1 cellular context compared by ENCODE assay signal in the genomic region with DNA sequence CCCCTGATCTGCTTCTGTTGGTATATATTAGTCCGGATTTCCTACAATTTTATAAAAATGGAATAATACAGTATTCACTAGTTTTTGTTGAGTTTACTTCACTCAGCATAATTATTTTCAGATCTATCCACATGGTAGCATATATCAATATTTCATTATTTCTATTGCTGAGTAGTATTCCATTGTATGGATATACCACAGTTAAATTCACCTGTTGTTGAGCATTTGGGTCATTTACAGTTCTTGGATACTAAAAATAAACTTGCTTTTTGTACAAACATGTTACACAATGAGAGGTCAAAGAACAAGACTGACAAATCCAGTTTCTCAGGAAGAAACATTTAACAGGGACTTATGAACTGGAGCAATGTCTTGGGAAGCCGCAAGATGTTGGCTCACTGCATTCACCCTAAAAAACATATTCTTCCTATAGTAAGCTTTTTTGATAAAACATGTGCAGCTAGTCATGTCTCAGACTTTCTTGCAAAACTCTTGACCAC.
TF ChIP-seq lines count a peak whose summit lies in the region.

No MANE protein-coding gene starts in this region.

TF ChIP-seq in K562, 482 proteins besides CTCF, POLR2A, EP300 and RAD21 (continued from another document):
- TF ChIP-seq, protein P1, sequence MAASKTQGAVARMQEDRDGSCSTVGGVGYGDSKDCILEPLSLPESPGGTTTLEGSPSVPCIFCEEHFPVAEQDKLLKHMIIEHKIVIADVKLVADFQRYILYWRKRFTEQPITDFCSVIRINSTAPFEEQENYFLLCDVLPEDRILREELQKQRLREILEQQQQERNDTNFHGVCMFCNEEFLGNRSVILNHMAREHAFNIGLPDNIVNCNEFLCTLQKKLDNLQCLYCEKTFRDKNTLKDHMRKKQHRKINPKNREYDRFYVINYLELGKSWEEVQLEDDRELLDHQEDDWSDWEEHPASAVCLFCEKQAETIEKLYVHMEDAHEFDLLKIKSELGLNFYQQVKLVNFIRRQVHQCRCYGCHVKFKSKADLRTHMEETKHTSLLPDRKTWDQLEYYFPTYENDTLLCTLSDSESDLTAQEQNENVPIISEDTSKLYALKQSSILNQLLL (CRISPR knock-in tag; IDR thresholded peaks at IDR 0.05; ENCODE audit: borderline replicate concordance) = no peak
- no peak for TF ChIP-seq FOS (IDR thresholded peaks at IDR 0.05; ENCODE audit: extremely low read depth, insufficient read length)
